In genomic region chr3:116057403-116058006, GRCh38 we compare ENCODE assay signal across 19 cellular contexts.
DNase-seq lines count a peak whose midpoint lies in the region; ATAC-seq, FAIRE-seq and TF ChIP-seq lines count a peak whose summit lies in the region.
"Had no signal": no experiment of that assay in that cellular context is flagged by ENCODE, and none has a peak within 500 bp of the region (broad histone marks: within the 10 kb centered on the region; RNA-seq: fewer than 3 reads in every experiment).

No MANE protein-coding gene starts in this region.

- TF ChIP-seq POLR2A in GM12892 (IDR thresholded peaks at IDR 0.05; ENCODE audit: low read depth, low read length) = no peak

- H3K27me3 Mint-ChIP-seq in T-helper 2 cell treated with Interferon-gamma antibody and Interleukin-4, amounts not matched to agents 5 μg/mL and 100 μg/mL, for 36 hours (ENCODE audit: low read depth) = no peaks in the 10 kb centered on the region

- peak; percentile 63 for FAIRE-seq in GM12892 (lab: Jason Lieb, UNC)
- FAIRE-seq: H1 had no signal

- no peak overlapping the region for H3K9ac ChIP-seq in SK-N-MC (ENCODE audit: insufficient read length)

- ATAC-seq in HG02610 (IDR thresholded peaks at IDR 0.05; ENCODE audit: unreplicated experiment) = peak; percentile 45
- ATAC-seq: foreskin keratinocyte had no signal

- H3K9me3 ChIP-seq in SK-N-MC (ENCODE audit: low read depth, low read length) = no peaks in the 10 kb centered on the region
- H3K9me3 ChIP-seq: adrenal gland, ovary, thyroid gland had no signal

- H3K27ac ChIP-seq in SK-N-MC = peak overlapping the region; percentile 81; the same call in 1 of the 2 replicates
- H3K27ac ChIP-seq: adrenal gland, foreskin keratinocyte, ovary, thyroid gland had no signal

- no peak for DNase-seq in GM12892 (ENCODE audit: insufficient read length)
- DNase-seq in SK-N-MC (ENCODE audit: low read depth, low spot score) = no peak
- peak; percentile 64 for DNase-seq in kidney epithelial cell (ENCODE audit: low read depth)
- DNase-seq in T-helper 2 cell treated with Interferon-gamma antibody and Interleukin-4, amounts not matched to agents 5 μg/mL and 100 μg/mL, for 36 hours (ENCODE audit: low spot score) = no peak
- no peak for DNase-seq in activated CD8-positive, alpha-beta memory T cell treated with anti-CD3 and anti-CD28 coated beads, Interleukin-2, amount 50 U/mL, for 4 hours
- DNase-seq in activated CD4-positive, alpha-beta T cell treated with anti-CD3 and anti-CD28 coated beads for 4 hours = no peak
- DNase-seq in stimulated activated naive CD4-positive, alpha-beta T cell treated with Interleukin-2 at 50 U/mL for 16 hours (lab: John Stamatoyannopoulos, UW) = no peak
- DNase-seq: activated CD8-positive, alpha-beta memory T cell treated with anti-CD3 and anti-CD28 coated beads for 24 hours; adrenal gland; foreskin keratinocyte; GDM1; NCI-H1092 treated with DMSO at 0.1 percent for 48 hours; ovary; RPMI8226; stimulated activated CD4-positive, alpha-beta T cell treated with anti-CD3 and anti-CD28 coated beads, Interleukin-4, amount 100 ng/mL, for 1 hour; thyroid gland had no signal

- no peak overlapping the region for H3K4me3 ChIP-seq in SK-N-MC
- H3K4me3 ChIP-seq in kidney epithelial cell (ENCODE audit: low read depth, low read length) = no peak overlapping the region
- H3K4me3 ChIP-seq: adrenal gland, ovary, thyroid gland had no signal

- no peaks in the 10 kb centered on the region for H3K36me3 Mint-ChIP-seq in T-helper 2 cell treated with Interferon-gamma antibody and Interleukin-4, amounts not matched to agents 5 μg/mL and 100 μg/mL, for 36 hours (ENCODE audit: low read depth)

- no peak overlapping the region for H3K4me3 Mint-ChIP-seq in T-helper 2 cell treated with Interferon-gamma antibody and Interleukin-4, amounts not matched to agents 5 μg/mL and 100 μg/mL, for 36 hours

- H3K4me1 Mint-ChIP-seq in T-helper 2 cell treated with Interferon-gamma antibody and Interleukin-4, amounts not matched to agents 5 μg/mL and 100 μg/mL, for 36 hours (ENCODE audit: low read depth) = no peaks in the 10 kb centered on the region

- no peak for TF ChIP-seq CTCF in kidney epithelial cell (IDR thresholded peaks at IDR 0.05; ENCODE audit: insufficient read depth, low read length, poor library complexity, severe bottlenecking)

- no peaks in the 10 kb centered on the region for H3K9me3 Mint-ChIP-seq in T-helper 2 cell treated with Interferon-gamma antibody and Interleukin-4, amounts not matched to agents 5 μg/mL and 100 μg/mL, for 36 hours
- H3K9me3 Mint-ChIP-seq: activated T-helper 2 cell treated with anti-CD3 and anti-CD28 coated beads, Interferon-gamma antibody, Interleukin-2, Interleukin-4, amounts not matched to agents 10 μg/mL and 5 μg/mL and 100 μg/mL, durations not matched to agents 14 hours and 24 hours and 36 hours had no signal

- H3K27ac Mint-ChIP-seq in T-helper 2 cell treated with Interferon-gamma antibody and Interleukin-4, amounts not matched to agents 5 μg/mL and 100 μg/mL, for 36 hours = no peak overlapping the region
- H3K27ac Mint-ChIP-seq: activated T-helper 2 cell treated with anti-CD3 and anti-CD28 coated beads, Interferon-gamma antibody, Interleukin-2, Interleukin-4, amounts not matched to agents 10 μg/mL and 5 μg/mL and 100 μg/mL, durations not matched to agents 14 hours and 24 hours and 36 hours had no signal

- H3K36me3 ChIP-seq in SK-N-MC (ENCODE audit: insufficient read depth, low read length) (peaks cover 15% of the 10 kb centered on the region; the same call in 1 of the 2 replicates), kidney epithelial cell (ENCODE audit: control insufficient read depth, insufficient read depth, low read length) (no peaks in the 10 kb centered on the region)
- H3K36me3 ChIP-seq: adrenal gland, ovary, thyroid gland had no signal

- H3K27me3 ChIP-seq in kidney epithelial cell (ENCODE audit: control insufficient read depth, insufficient read depth, low read length) = no peaks in the 10 kb centered on the region
- H3K27me3 ChIP-seq: adrenal gland, foreskin keratinocyte, ovary, thyroid gland had no signal
